ENCODE assay signal across 12 cellular contexts in genomic region chr5:124734574-124735168, GRCh38. TPM values are rescaled to one million over a fixed set of nuclear protein-coding genes. Genes with fewer than 3 reads are reported as not detected.
A peak's percentile ranks its signal among the peaks of the same experiment; 100 is the strongest.
DNase-seq lines count a peak whose midpoint lies in the region; ATAC-seq and TF ChIP-seq lines count a peak whose summit lies in the region.
"Had no signal": no experiment of that assay in that cellular context is flagged by ENCODE, and none has a peak within 500 bp of the region (broad histone marks: within the 10 kb centered on the region; RNA-seq: fewer than 3 reads in every experiment).

No MANE protein-coding gene starts in this region.

- H3K4me1 Mint-ChIP-seq in nephron progenitor cell, result peaks cover 14% of the 10 kb centered on the region

- no peak for TF ChIP-seq CTCF in heart right ventricle (IDR thresholded peaks at IDR 0.05)
- TF ChIP-seq CTCF in right atrium auricular region (IDR thresholded peaks at IDR 0.05), result no peak
- TF ChIP-seq CTCF in dorsolateral prefrontal cortex (IDR thresholded peaks at IDR 0.05 in 54 of 56, conservative IDR thresholded peaks at IDR 0.05 in 2 of 56; ENCODE audit: low read depth in 1 of 56, partially characterized antibody in 56 of 56), result no peak
- no peak for TF ChIP-seq CTCF in nephron progenitor cell (IDR thresholded peaks at IDR 0.05)

- no peak for DNase-seq in heart right ventricle
- DNase-seq in right atrium auricular region (ENCODE audit: low spot score), result no peak
- no peak for DNase-seq in dorsolateral prefrontal cortex
- DNase-seq in nephron progenitor cell, result no peak
- no peak for DNase-seq in anterior cingulate cortex (lab: John Stamatoyannopoulos, UW)
- DNase-seq in NCI-H446 (lab: John Stamatoyannopoulos, UW), result no peak
- no peak for DNase-seq in activated CD8-positive, alpha-beta memory T cell treated with anti-CD3 and anti-CD28 coated beads, Interleukin-2, amount 50 U/mL, for 4 hours
- DNase-seq: NCI-H1417 treated with DMSO at 0.1 percent for 48 hours, occipital lobe, T1000 had no signal

- peak overlapping the region; percentile 73 for H3K27ac Mint-ChIP-seq in nephron progenitor cell

- H3K27me3 ChIP-seq in heart right ventricle (peaks cover 0 to 12% (median 0%) of the 10 kb centered on the region in 7 donors), right atrium auricular region (no peaks in the 10 kb centered on the region), dorsolateral prefrontal cortex (no peaks in the 10 kb centered on the region)

- H3K36me3 ChIP-seq in heart right ventricle (no peaks in the 10 kb centered on the region), right atrium auricular region (no peaks in the 10 kb centered on the region), urinary bladder (ENCODE audit: insufficient read depth) (no peaks in the 10 kb centered on the region)

- peaks cover 2 to 76% (median 42%) of the 10 kb centered on the region in 9 donors for H3K4me1 ChIP-seq in heart right ventricle
- H3K4me1 ChIP-seq in right atrium auricular region, result peaks cover 0 to 58% of the 10 kb centered on the region in 2 donors
- no peaks in the 10 kb centered on the region for H3K4me1 ChIP-seq in urinary bladder (ENCODE audit: insufficient read depth)

- H3K9me3 ChIP-seq in heart right ventricle, result no peaks in the 10 kb centered on the region
- H3K9me3 ChIP-seq in right atrium auricular region, result no peaks in the 10 kb centered on the region

- H3K27ac ChIP-seq in heart right ventricle, result peak overlapping the region in 3 of 10 donors; percentile 30 to 57 (median 39)
- no peak overlapping the region for H3K27ac ChIP-seq in right atrium auricular region
- peak overlapping the region in 39 of 59 donors; percentile 19 to 78 (median 64) for H3K27ac ChIP-seq in dorsolateral prefrontal cortex
- no peak overlapping the region for H3K27ac ChIP-seq in urinary bladder (ENCODE audit: low read depth)

- no peaks in the 10 kb centered on the region for H3K9me3 Mint-ChIP-seq in nephron progenitor cell

- peak overlapping the region in 8 of 10 donors; percentile 17 to 44 (median 40) for H3K4me3 ChIP-seq in heart right ventricle
- peak overlapping the region in 1 of 2 donors; percentile 36 for H3K4me3 ChIP-seq in right atrium auricular region
- H3K4me3 ChIP-seq in dorsolateral prefrontal cortex, result peak overlapping the region in 56 of 59 donors; percentile 27 to 64 (median 48)
- H3K4me3 ChIP-seq in urinary bladder (ENCODE audit: low read depth, low read length), result peak overlapping the region; percentile 31

- H3K27me3 Mint-ChIP-seq in nephron progenitor cell (ENCODE audit: low read depth, poor library complexity), result no peaks in the 10 kb centered on the region

- intact Hi-C loops in heart right ventricle (cut with DNase I) (no loop called here), dorsolateral prefrontal cortex (cut with DNase I) (no loop called here)

- peaks cover 8% of the 10 kb centered on the region for H3K36me3 Mint-ChIP-seq in nephron progenitor cell (ENCODE audit: low read depth)

- no peak for ATAC-seq in heart right ventricle
- ATAC-seq: HCT116 had no signal

- H3K4me3 Mint-ChIP-seq in nephron progenitor cell, result peak overlapping the region; percentile 67

- WGBS in heart right ventricle, 2 donors, result 76 to 77% methylated on average over 8 of the region's 8 CpGs
- WGBS in urinary bladder, result 59% methylated on average over 8 of the region's 8 CpGs

RNA-seq across cellular contexts. Expression of gene ZNF608, which starts 11.8 kb away (rescaled TPM):
- 10 to 100 TPM in 9 of 10 donors, 1 to 10 TPM in 1; 9.8 to 22.9 (median 13.1) TPM for total RNA-seq in heart right ventricle
- 10 to 100 TPM in 1 of 2 donors, 1 to 10 TPM in 1; 3.3 to 17.2 TPM for polyA plus RNA-seq in heart right ventricle
- 10 to 100 TPM; 29.4 to 38.7 TPM for total RNA-seq in right atrium auricular region
- 10 to 100 TPM; 21.1 to 70.6 (median 32.8) TPM for total RNA-seq in dorsolateral prefrontal cortex
- 23.7 TPM for total RNA-seq in urinary bladder
- 5.1 TPM for polyA plus RNA-seq in urinary bladder

Comparison
In these comparisons a context has a peak if more than half of its experiments do, and no peak if none do; other contexts are left out.
1. H3K27ac ChIP-seq: peak in dorsolateral prefrontal cortex (39 of 59); none in right atrium auricular region (0 of 2) and urinary bladder (single experiment).